ENCODE assay signal across 1 cellular context in genomic region chr3:9947025-9947995, GRCh38.
TF ChIP-seq lines count a peak whose summit lies in the region.

No MANE protein-coding gene starts in this region.

TF ChIP-seq in HepG2, 621 proteins besides CTCF, POLR2A, EP300 and RAD21 (continued from another document and continues in another):
- no peak for TF ChIP-seq NFIC (IDR thresholded peaks at IDR 0.05; ENCODE audit: low read length)
- peak; percentile 75 for TF ChIP-seq ZNF230 (CRISPR knock-in tag; IDR thresholded peaks at IDR 0.05)
- peak; percentile 40; the same call in 1 of the 2 replicates for TF ChIP-seq ZNF563 (CRISPR knock-in tag; IDR thresholded peaks at IDR 0.05)
- TF ChIP-seq TFAP4 (IDR thresholded peaks at IDR 0.05; ENCODE audit: borderline replicate concordance, low read depth), result peak; percentile 50; the same call in 1 of the 2 replicates
- peak; percentile 88 for TF ChIP-seq ZNF761 (CRISPR knock-in tag; conservative IDR thresholded peaks at IDR 0.05)
- TF ChIP-seq, protein P1, sequence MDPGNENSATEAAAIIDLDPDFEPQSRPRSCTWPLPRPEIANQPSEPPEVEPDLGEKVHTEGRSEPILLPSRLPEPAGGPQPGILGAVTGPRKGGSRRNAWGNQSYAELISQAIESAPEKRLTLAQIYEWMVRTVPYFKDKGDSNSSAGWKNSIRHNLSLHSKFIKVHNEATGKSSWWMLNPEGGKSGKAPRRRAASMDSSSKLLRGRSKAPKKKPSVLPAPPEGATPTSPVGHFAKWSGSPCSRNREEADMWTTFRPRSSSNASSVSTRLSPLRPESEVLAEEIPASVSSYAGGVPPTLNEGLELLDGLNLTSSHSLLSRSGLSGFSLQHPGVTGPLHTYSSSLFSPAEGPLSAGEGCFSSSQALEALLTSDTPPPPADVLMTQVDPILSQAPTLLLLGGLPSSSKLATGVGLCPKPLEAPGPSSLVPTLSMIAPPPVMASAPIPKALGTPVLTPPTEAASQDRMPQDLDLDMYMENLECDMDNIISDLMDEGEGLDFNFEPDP (CRISPR knock-in tag; conservative IDR thresholded peaks at IDR 0.05), result 0 out of 2 replicates have a peak, but pooled peaks have one; percentile 13
- peak; percentile 90 for TF ChIP-seq HOXA3 (CRISPR knock-in tag; IDR thresholded peaks at IDR 0.05)
- TF ChIP-seq RARA (CRISPR knock-in tag; IDR thresholded peaks at IDR 0.05), result peak; percentile 40; the same call in 1 of the 2 replicates
- peak; percentile 85 for TF ChIP-seq CREB3 (CRISPR knock-in tag; IDR thresholded peaks at IDR 0.05)
- TF ChIP-seq TCF7L2 (IDR thresholded peaks at IDR 0.05; ENCODE audit: low read depth, low read length), result no peak
- TF ChIP-seq BRD4 (CRISPR knock-in tag; IDR thresholded peaks at IDR 0.05), result peak; percentile 59; the same call in 1 of the 2 replicates
- TF ChIP-seq SMAD9 (CRISPR knock-in tag; IDR thresholded peaks at IDR 0.05), result peak; percentile 98
- no peak for TF ChIP-seq ZNF652 (CRISPR knock-in tag; IDR thresholded peaks at IDR 0.05; ENCODE audit: borderline replicate concordance, low read depth)
- TF ChIP-seq, protein P2, sequence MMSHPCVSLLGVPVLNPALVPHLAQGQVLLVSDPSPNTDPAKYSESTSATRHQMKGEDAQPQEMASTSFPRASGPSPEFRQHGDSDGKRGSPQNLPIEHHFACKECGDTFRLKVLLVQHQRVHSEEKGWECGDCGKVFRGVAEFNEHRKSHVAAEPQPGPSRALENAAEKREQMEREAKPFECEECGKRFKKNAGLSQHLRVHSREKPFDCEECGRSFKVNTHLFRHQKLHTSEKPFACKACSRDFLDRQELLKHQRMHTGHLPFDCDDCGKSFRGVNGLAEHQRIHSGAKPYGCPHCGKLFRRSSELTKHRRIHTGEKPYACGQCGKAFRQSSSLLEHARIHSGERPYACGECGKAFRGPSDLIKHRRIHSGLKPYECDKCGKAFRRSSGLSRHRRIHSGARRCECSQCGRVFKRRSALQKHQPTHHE (CRISPR knock-in tag; IDR thresholded peaks at IDR 0.05; ENCODE audit: borderline replicate concordance), result peak; percentile 78; the same call in 1 of the 2 replicates
- peak; percentile 71; the same call in 1 of the 2 replicates for TF ChIP-seq ZNF747 (CRISPR knock-in tag; IDR thresholded peaks at IDR 0.05; ENCODE audit: borderline replicate concordance)
- TF ChIP-seq MAF1 (CRISPR knock-in tag; IDR thresholded peaks at IDR 0.05; ENCODE audit: borderline replicate concordance), result no peak
- TF ChIP-seq FOXK1 (CRISPR knock-in tag; IDR thresholded peaks at IDR 0.05; ENCODE audit: borderline replicate concordance, low read depth), result no peak
- TF ChIP-seq, protein P3, sequence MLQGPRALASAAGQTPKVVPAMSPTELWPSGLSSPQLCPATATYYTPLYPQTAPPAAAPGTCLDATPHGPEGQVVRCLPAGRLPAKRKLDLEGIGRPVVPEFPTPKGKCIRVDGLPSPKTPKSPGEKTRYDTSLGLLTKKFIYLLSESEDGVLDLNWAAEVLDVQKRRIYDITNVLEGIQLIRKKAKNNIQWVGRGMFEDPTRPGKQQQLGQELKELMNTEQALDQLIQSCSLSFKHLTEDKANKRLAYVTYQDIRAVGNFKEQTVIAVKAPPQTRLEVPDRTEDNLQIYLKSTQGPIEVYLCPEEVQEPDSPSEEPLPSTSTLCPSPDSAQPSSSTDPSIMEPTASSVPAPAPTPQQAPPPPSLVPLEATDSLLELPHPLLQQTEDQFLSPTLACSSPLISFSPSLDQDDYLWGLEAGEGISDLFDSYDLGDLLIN (CRISPR knock-in tag; IDR thresholded peaks at IDR 0.05; ENCODE audit: borderline replicate concordance), result peak; percentile 74; the same call in 1 of the 2 replicates
- TF ChIP-seq HDAC1 (CRISPR knock-in tag; IDR thresholded peaks at IDR 0.05), result peak; percentile 91
- no peak for TF ChIP-seq ZNF296 (CRISPR knock-in tag; conservative IDR thresholded peaks at IDR 0.05)
- TF ChIP-seq MIER3 (CRISPR knock-in tag; IDR thresholded peaks at IDR 0.05; ENCODE audit: borderline replicate concordance), result no peak
- TF ChIP-seq, protein P4, sequence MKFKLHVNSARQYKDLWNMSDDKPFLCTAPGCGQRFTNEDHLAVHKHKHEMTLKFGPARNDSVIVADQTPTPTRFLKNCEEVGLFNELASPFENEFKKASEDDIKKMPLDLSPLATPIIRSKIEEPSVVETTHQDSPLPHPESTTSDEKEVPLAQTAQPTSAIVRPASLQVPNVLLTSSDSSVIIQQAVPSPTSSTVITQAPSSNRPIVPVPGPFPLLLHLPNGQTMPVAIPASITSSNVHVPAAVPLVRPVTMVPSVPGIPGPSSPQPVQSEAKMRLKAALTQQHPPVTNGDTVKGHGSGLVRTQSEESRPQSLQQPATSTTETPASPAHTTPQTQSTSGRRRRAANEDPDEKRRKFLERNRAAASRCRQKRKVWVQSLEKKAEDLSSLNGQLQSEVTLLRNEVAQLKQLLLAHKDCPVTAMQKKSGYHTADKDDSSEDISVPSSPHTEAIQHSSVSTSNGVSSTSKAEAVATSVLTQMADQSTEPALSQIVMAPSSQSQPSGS (CRISPR knock-in tag; IDR thresholded peaks at IDR 0.05), result peak; percentile 57; the same call in 1 of the 2 replicates
- peak; percentile 87 for TF ChIP-seq DMAP1 (CRISPR knock-in tag; IDR thresholded peaks at IDR 0.05)
- no peak for TF ChIP-seq PBX2 (CRISPR knock-in tag; IDR thresholded peaks at IDR 0.05)
- peak; percentile 78; the same call in 1 of the 2 replicates for TF ChIP-seq ZBTB34 (CRISPR knock-in tag; IDR thresholded peaks at IDR 0.05)
- peak; percentile 86; the same call in 1 of the 2 replicates for TF ChIP-seq ZNF441 (CRISPR knock-in tag; IDR thresholded peaks at IDR 0.05; ENCODE audit: borderline replicate concordance)
- TF ChIP-seq HNF4G (IDR thresholded peaks at IDR 0.05; ENCODE audit: borderline replicate concordance, low read depth, low read length), result no peak
- TF ChIP-seq HNF4G (CRISPR knock-in tag; IDR thresholded peaks at IDR 0.05; ENCODE audit: borderline replicate concordance, low read depth), result no peak
- TF ChIP-seq, protein P5, sequence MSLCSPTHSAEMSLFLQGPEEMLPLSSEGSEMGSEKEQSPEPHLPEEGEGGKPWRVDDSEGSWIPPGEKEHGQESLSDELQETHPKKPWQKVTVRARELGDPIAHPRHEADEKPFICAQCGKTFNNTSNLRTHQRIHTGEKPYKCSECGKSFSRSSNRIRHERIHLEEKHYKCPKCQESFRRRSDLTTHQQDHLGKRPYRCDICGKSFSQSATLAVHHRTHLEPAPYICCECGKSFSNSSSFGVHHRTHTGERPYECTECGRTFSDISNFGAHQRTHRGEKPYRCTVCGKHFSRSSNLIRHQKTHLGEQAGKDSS (CRISPR knock-in tag; IDR thresholded peaks at IDR 0.05; ENCODE audit: borderline replicate concordance, low read depth), result peak; percentile 74
- TF ChIP-seq ZNF737 (CRISPR knock-in tag; IDR thresholded peaks at IDR 0.05; ENCODE audit: borderline replicate concordance), result no peak
- TF ChIP-seq ZNF383 (CRISPR knock-in tag; IDR thresholded peaks at IDR 0.05; ENCODE audit: borderline replicate concordance), result peak; percentile 90; the same call in 1 of the 2 replicates
- TF ChIP-seq, protein P6, sequence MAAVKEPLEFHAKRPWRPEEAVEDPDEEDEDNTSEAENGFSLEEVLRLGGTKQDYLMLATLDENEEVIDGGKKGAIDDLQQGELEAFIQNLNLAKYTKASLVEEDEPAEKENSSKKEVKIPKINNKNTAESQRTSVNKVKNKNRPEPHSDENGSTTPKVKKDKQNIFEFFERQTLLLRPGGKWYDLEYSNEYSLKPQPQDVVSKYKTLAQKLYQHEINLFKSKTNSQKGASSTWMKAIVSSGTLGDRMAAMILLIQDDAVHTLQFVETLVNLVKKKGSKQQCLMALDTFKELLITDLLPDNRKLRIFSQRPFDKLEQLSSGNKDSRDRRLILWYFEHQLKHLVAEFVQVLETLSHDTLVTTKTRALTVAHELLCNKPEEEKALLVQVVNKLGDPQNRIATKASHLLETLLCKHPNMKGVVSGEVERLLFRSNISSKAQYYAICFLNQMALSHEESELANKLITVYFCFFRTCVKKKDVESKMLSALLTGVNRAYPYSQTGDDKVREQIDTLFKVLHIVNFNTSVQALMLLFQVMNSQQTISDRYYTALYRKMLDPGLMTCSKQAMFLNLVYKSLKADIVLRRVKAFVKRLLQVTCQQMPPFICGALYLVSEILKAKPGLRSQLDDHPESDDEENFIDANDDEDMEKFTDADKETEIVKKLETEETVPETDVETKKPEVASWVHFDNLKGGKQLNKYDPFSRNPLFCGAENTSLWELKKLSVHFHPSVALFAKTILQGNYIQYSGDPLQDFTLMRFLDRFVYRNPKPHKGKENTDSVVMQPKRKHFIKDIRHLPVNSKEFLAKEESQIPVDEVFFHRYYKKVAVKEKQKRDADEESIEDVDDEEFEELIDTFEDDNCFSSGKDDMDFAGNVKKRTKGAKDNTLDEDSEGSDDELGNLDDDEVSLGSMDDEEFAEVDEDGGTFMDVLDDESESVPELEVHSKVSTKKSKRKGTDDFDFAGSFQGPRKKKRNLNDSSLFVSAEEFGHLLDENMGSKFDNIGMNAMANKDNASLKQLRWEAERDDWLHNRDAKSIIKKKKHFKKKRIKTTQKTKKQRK (IDR thresholded peaks at IDR 0.05; ENCODE audit: low read length), result no peak
- TF ChIP-seq SIX4 (CRISPR knock-in tag; IDR thresholded peaks at IDR 0.05), result peak; percentile 65; the same call in 1 of the 2 replicates
- TF ChIP-seq RFX3 (CRISPR knock-in tag; IDR thresholded peaks at IDR 0.05), result no peak
- TF ChIP-seq PLRG1 (conservative IDR thresholded peaks at IDR 0.05), result no peak
- no peak for TF ChIP-seq RORA (CRISPR knock-in tag; IDR thresholded peaks at IDR 0.05)
- TF ChIP-seq POLR2AphosphoS5 (IDR thresholded peaks at IDR 0.05; ENCODE audit: low read depth, low read length), result peak; percentile 73
- TF ChIP-seq RARG (CRISPR knock-in tag; IDR thresholded peaks at IDR 0.05; ENCODE audit: low read depth), result no peak
- TF ChIP-seq ZBTB7B (CRISPR knock-in tag; IDR thresholded peaks at IDR 0.05), result peak; percentile 64; the same call in 1 of the 2 replicates
- TF ChIP-seq ZNF550 (CRISPR knock-in tag; IDR thresholded peaks at IDR 0.05; ENCODE audit: borderline replicate concordance), result no peak
- no peak for TF ChIP-seq RBAK (CRISPR knock-in tag; IDR thresholded peaks at IDR 0.05)
- peak; percentile 36; the same call in 1 of the 2 replicates for TF ChIP-seq ZGPAT (CRISPR knock-in tag; IDR thresholded peaks at IDR 0.05)
- TF ChIP-seq ZSCAN29 (CRISPR knock-in tag; conservative IDR thresholded peaks at IDR 0.05), result 0 out of 2 replicates have a peak, but pooled peaks have one; percentile 79
- TF ChIP-seq NR2F6 (IDR thresholded peaks at IDR 0.05), result no peak
- TF ChIP-seq NR2F6 (CRISPR knock-in tag; IDR thresholded peaks at IDR 0.05), result peak; percentile 20; the same call in 1 of the 2 replicates
- peak; percentile 50; the same call in 1 of the 2 replicates for TF ChIP-seq ZNF629 (CRISPR knock-in tag; conservative IDR thresholded peaks at IDR 0.05)
- 0 out of 2 replicates have a peak, but pooled peaks have one; percentile 39 for TF ChIP-seq ELF4 (CRISPR knock-in tag; IDR thresholded peaks at IDR 0.05; ENCODE audit: borderline replicate concordance)
- 0 out of 2 replicates have a peak, but pooled peaks have one; percentile 15 for TF ChIP-seq ZNF280B (CRISPR knock-in tag; IDR thresholded peaks at IDR 0.05; ENCODE audit: borderline replicate concordance)
